13 cellular contexts compared by ENCODE assay signal in genomic region chr2:150570712-150571111, GRCh38.
DNase-seq lines count a peak whose midpoint lies in the region; ATAC-seq and TF ChIP-seq lines count a peak whose summit lies in the region.
"Had no signal": no experiment of that assay in that cellular context is flagged by ENCODE, and none has a peak within 500 bp of the region (broad histone marks: within the 10 kb centered on the region; RNA-seq: fewer than 3 reads in every experiment).

No MANE protein-coding gene starts in this region.

- H3K27me3 Mint-ChIP-seq in HFFc6 (ENCODE audit: insufficient read depth) (no peaks in the 10 kb centered on the region), GM23338 (ENCODE audit: insufficient read depth, low read depth, poor library complexity) (no peaks in the 10 kb centered on the region)
- H3K27me3 Mint-ChIP-seq: activated CD4-positive, alpha-beta memory T cell treated with anti-CD3 and anti-CD28 coated beads for 36 hours; activated naive CD4-positive, alpha-beta T cell treated with anti-CD3 and anti-CD28 coated beads, Interleukin-2, amount 10 ng/mL, durations not matched to agents 7 days and 5 days had no signal

- H3K9me3 Mint-ChIP-seq in HFFc6 (no peaks in the 10 kb centered on the region), GM23338 (no peaks in the 10 kb centered on the region; the same call in 2 of the 3 replicates)
- H3K9me3 Mint-ChIP-seq: activated CD4-positive, alpha-beta memory T cell treated with anti-CD3 and anti-CD28 coated beads for 36 hours; activated naive CD4-positive, alpha-beta T cell treated with anti-CD3 and anti-CD28 coated beads, Interleukin-2, amount 10 ng/mL, durations not matched to agents 7 days and 5 days had no signal

- no peak overlapping the region for H2AFZ ChIP-seq in GM23338

- no peaks in the 10 kb centered on the region for H3K79me2 ChIP-seq in GM23338 (replicated peaks; ENCODE audit: insufficient read depth)

- H3K27ac Mint-ChIP-seq in HFFc6 = peak overlapping the region; percentile 87
- H3K27ac Mint-ChIP-seq in GM23338 = no peak overlapping the region
- H3K27ac Mint-ChIP-seq: activated CD4-positive, alpha-beta memory T cell treated with anti-CD3 and anti-CD28 coated beads for 36 hours; activated naive CD4-positive, alpha-beta T cell treated with anti-CD3 and anti-CD28 coated beads, Interleukin-2, amount 10 ng/mL, durations not matched to agents 7 days and 5 days had no signal

- peak overlapping the region; percentile 61 for H3K4me3 Mint-ChIP-seq in HFFc6
- no peak overlapping the region for H3K4me3 Mint-ChIP-seq in GM23338
- H3K4me3 Mint-ChIP-seq: activated CD4-positive, alpha-beta memory T cell treated with anti-CD3 and anti-CD28 coated beads for 36 hours; activated naive CD4-positive, alpha-beta T cell treated with anti-CD3 and anti-CD28 coated beads, Interleukin-2, amount 10 ng/mL, durations not matched to agents 7 days and 5 days had no signal

- TF ChIP-seq CTCF in HFFc6 (IDR thresholded peaks at IDR 0.05) (no peak), foreskin keratinocyte (conservative IDR thresholded peaks at IDR 0.05) (no peak), GM23338 (conservative IDR thresholded peaks at IDR 0.05; ENCODE audit: low read depth in 2 of 2) (no peak)

- H3K4me1 ChIP-seq in foreskin keratinocyte (peaks cover 37% of the 10 kb centered on the region), GM23338 (ENCODE audit: insufficient read depth) (no peaks in the 10 kb centered on the region)

- ATAC-seq in foreskin keratinocyte = peak; percentile 84
- no peak for ATAC-seq in HG03045 (IDR thresholded peaks at IDR 0.05; ENCODE audit: unreplicated experiment)
- no peak for ATAC-seq in GM23338

- H3K9me2 ChIP-seq in GM23338 (ENCODE audit: insufficient read depth) = peaks cover 8% of the 10 kb centered on the region; the same call in 1 of the 2 replicates

- H3K36me3 Mint-ChIP-seq in HFFc6 (ENCODE audit: low read depth) (no peaks in the 10 kb centered on the region), GM23338 (ENCODE audit: low read depth) (no peaks in the 10 kb centered on the region)
- H3K36me3 Mint-ChIP-seq: activated CD4-positive, alpha-beta memory T cell treated with anti-CD3 and anti-CD28 coated beads for 36 hours; activated naive CD4-positive, alpha-beta T cell treated with anti-CD3 and anti-CD28 coated beads, Interleukin-2, amount 10 ng/mL, durations not matched to agents 7 days and 5 days had no signal

- no peak overlapping the region for H3K4me2 ChIP-seq in GM23338

- H3K4me1 Mint-ChIP-seq in HFFc6 (ENCODE audit: low read depth) = peaks cover 90% of the 10 kb centered on the region
- H3K4me1 Mint-ChIP-seq in GM23338 = no peaks in the 10 kb centered on the region
- H3K4me1 Mint-ChIP-seq: activated naive CD4-positive, alpha-beta T cell treated with anti-CD3 and anti-CD28 coated beads, Interleukin-2, amount 10 ng/mL, durations not matched to agents 7 days and 5 days had no signal

- H3F3A ChIP-seq in GM23338 (replicated peaks; ENCODE audit: low read depth) = no peaks in the 10 kb centered on the region

- DNase-seq in HFFc6 (peak; percentile 88), amniotic epithelial cell (ENCODE audit: low read depth) (peak; percentile 94), foreskin keratinocyte (peak; percentile 92 to 96), NCI-H1930 (lab: John Stamatoyannopoulos, UW) (no peak), GM23338 (ENCODE audit: low spot score) (no peak), activated gamma-delta T cell (lab: John Stamatoyannopoulos, UW) (no peak)
- DNase-seq: activated CD4-positive, alpha-beta memory T cell treated with anti-CD3 and anti-CD28 coated beads for 36 hours; activated naive CD4-positive, alpha-beta T cell treated with anti-CD3 and anti-CD28 coated beads, Interleukin-2, amount 10 ng/mL, durations not matched to agents 7 days and 5 days; cortex of kidney; DMS153; NCI-H2081 treated with DMSO at 0.1 percent for 48 hours had no signal

- H3K4me3 ChIP-seq in GM23338 = no peak overlapping the region
- H3K4me3 ChIP-seq: lung had no signal

- H3K27me3 ChIP-seq in foreskin keratinocyte = no peaks in the 10 kb centered on the region
- no peaks in the 10 kb centered on the region for H3K27me3 ChIP-seq in GM23338 (ENCODE audit: insufficient read depth)

- no peaks in the 10 kb centered on the region for H3K36me3 ChIP-seq in GM23338 (ENCODE audit: insufficient read depth)

- H4K20me1 ChIP-seq in GM23338 (replicated peaks; ENCODE audit: insufficient read depth) = no peaks in the 10 kb centered on the region

- peak overlapping the region; percentile 89 for H3K27ac ChIP-seq in foreskin keratinocyte
- H3K27ac ChIP-seq in GM23338 (ENCODE audit: low read depth) = no peak overlapping the region

TF ChIP-seq in GM23338, 12 proteins besides CTCF, POLR2A, EP300 and RAD21:
- TF ChIP-seq ZNF331 (CRISPR knock-in tag; IDR thresholded peaks at IDR 0.05; ENCODE audit: low read depth) (no peak), CREB1 (CRISPR knock-in tag; IDR thresholded peaks at IDR 0.05; ENCODE audit: low read depth) (no peak), POLR2AphosphoS5 (IDR thresholded peaks at IDR 0.05; ENCODE audit: low read depth) (no peak), EZH2 (IDR thresholded peaks at IDR 0.05; ENCODE audit: low read depth, unreplicated experiment) (no peak), JUNB (IDR thresholded peaks at IDR 0.05; ENCODE audit: unreplicated experiment) (no peak)
- TF ChIP-seq, protein P1, sequence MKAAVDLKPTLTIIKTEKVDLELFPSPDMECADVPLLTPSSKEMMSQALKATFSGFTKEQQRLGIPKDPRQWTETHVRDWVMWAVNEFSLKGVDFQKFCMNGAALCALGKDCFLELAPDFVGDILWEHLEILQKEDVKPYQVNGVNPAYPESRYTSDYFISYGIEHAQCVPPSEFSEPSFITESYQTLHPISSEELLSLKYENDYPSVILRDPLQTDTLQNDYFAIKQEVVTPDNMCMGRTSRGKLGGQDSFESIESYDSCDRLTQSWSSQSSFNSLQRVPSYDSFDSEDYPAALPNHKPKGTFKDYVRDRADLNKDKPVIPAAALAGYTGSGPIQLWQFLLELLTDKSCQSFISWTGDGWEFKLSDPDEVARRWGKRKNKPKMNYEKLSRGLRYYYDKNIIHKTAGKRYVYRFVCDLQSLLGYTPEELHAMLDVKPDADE (IDR thresholded peaks at IDR 0.05) = no peak
- TF ChIP-seq, protein P2, sequence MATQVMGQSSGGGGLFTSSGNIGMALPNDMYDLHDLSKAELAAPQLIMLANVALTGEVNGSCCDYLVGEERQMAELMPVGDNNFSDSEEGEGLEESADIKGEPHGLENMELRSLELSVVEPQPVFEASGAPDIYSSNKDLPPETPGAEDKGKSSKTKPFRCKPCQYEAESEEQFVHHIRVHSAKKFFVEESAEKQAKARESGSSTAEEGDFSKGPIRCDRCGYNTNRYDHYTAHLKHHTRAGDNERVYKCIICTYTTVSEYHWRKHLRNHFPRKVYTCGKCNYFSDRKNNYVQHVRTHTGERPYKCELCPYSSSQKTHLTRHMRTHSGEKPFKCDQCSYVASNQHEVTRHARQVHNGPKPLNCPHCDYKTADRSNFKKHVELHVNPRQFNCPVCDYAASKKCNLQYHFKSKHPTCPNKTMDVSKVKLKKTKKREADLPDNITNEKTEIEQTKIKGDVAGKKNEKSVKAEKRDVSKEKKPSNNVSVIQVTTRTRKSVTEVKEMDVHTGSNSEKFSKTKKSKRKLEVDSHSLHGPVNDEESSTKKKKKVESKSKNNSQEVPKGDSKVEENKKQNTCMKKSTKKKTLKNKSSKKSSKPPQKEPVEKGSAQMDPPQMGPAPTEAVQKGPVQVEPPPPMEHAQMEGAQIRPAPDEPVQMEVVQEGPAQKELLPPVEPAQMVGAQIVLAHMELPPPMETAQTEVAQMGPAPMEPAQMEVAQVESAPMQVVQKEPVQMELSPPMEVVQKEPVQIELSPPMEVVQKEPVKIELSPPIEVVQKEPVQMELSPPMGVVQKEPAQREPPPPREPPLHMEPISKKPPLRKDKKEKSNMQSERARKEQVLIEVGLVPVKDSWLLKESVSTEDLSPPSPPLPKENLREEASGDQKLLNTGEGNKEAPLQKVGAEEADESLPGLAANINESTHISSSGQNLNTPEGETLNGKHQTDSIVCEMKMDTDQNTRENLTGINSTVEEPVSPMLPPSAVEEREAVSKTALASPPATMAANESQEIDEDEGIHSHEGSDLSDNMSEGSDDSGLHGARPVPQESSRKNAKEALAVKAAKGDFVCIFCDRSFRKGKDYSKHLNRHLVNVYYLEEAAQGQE (IDR thresholded peaks at IDR 0.05; ENCODE audit: unreplicated experiment) = no peak

Comparison
In these comparisons a context has a peak if more than half of its experiments do, and no peak if none do; other contexts are left out.
1. DNase-seq: peak in HFFc6 (single experiment), amniotic epithelial cell (single experiment) and foreskin keratinocyte (2 of 2); none in NCI-H1930 (0 of 2), GM23338 (single experiment) and activated gamma-delta T cell (single experiment).